In the genomic region with DNA sequence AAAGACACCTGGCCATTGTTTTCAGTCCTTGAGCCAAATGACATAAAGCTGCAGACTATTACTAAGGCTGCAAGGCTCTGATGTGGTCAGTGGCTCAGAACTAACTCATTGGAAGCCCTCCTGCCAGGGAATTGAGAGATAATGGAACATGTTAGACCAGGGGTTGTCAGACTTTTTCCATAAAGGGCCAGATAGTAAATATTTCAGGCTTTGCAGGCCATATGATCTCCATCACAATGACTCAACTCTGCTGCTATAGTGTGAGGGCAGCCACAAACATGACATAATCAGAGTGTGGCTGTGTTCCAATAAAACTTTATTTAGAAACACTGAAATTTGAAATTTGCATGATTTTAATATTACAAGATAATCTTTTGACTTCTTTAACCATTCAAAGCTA, we compare ENCODE assay signal across 17 cellular contexts.
DNase-seq lines count a peak whose midpoint lies in the region; ATAC-seq, FAIRE-seq and TF ChIP-seq lines count a peak whose summit lies in the region.
"Had no signal": no experiment of that assay in that cellular context is flagged by ENCODE, and none has a peak within 500 bp of the region (broad histone marks: within the 10 kb centered on the region; RNA-seq: fewer than 3 reads in every experiment).

No MANE protein-coding gene starts in this region.

- H3K18ac ChIP-seq in IMR-90 (ENCODE audit: low read depth, low read length): peak overlapping the region; percentile 95

- H3K27ac ChIP-seq in IMR-90 (ENCODE audit: insufficient read depth, low read length): peak overlapping the region; percentile 54; the same call in 1 of the 2 replicates
- H3K27ac ChIP-seq in astrocyte (ENCODE audit: low read depth, low read length): peak overlapping the region; percentile 82
- no peak overlapping the region for H3K27ac ChIP-seq in upper lobe of left lung

- H2BK15ac ChIP-seq in IMR-90 (ENCODE audit: low read depth, low read length): peak overlapping the region; percentile 32; the same call in 2 of the 3 replicates

- no peak overlapping the region for H3K56ac ChIP-seq in IMR-90 (ENCODE audit: extremely low read depth, insufficient read depth, low read length)

- H4K8ac ChIP-seq in IMR-90 (ENCODE audit: low read depth in 2 of 2, low read length in 2 of 2): peak overlapping the region; percentile 29 to 53; a peak in 2 of 4 replicates

- peak overlapping the region; percentile 18 for H2AFZ ChIP-seq in IMR-90 (replicated peaks; ENCODE audit: low read length, poor library complexity)
- no peak overlapping the region for H2AFZ ChIP-seq in astrocyte (ENCODE audit: low read depth, low read length)

- H3K27ac Mint-ChIP-seq in astrocyte (ENCODE audit: unreplicated experiment): peak overlapping the region; percentile 70
- H3K27ac Mint-ChIP-seq: activated CD4-positive, alpha-beta memory T cell treated with anti-CD3 and anti-CD28 coated beads for 36 hours; nephron progenitor cell; stimulated activated naive CD8-positive, alpha-beta T cell treated with anti-CD3 and anti-CD28 coated beads, Interleukin-15, amount 100 ng/mL, for 72 hours had no signal

- peaks cover 39% of the 10 kb centered on the region for H3K9me3 Mint-ChIP-seq in astrocyte (ENCODE audit: unreplicated experiment)

- H3K23ac ChIP-seq in IMR-90 (ENCODE audit: low read depth, low read length): no peak overlapping the region

- peaks cover 12% of the 10 kb centered on the region for H3K9me1 ChIP-seq in IMR-90 (ENCODE audit: insufficient read depth, low read length)

- no peaks in the 10 kb centered on the region for H4K20me1 ChIP-seq in IMR-90 (ENCODE audit: insufficient read depth, low read length)
- no peaks in the 10 kb centered on the region for H4K20me1 ChIP-seq in astrocyte (ENCODE audit: insufficient read depth, low read length)

- H2BK20ac ChIP-seq in IMR-90 (ENCODE audit: low read depth, low read length): peak overlapping the region; percentile 87

- intact Hi-C loops in IMR-90 (cut with micrococcal nuclease) (no loop called here), left ventricle myocardium superior (cut with micrococcal nuclease) (no loop called here)

- H3K4me1 ChIP-seq in IMR-90 (ENCODE audit: control insufficient read depth, insufficient read depth, low read length): peaks cover 18% of the 10 kb centered on the region
- peaks cover 31% of the 10 kb centered on the region for H3K4me1 ChIP-seq in astrocyte (ENCODE audit: insufficient read depth, low read length)
- no peaks in the 10 kb centered on the region for H3K4me1 ChIP-seq in upper lobe of left lung

- CTCF ChIA-PET in IMR-90 (lab: Yijun Ruan, JAX): no interaction called here

- peak overlapping the region; percentile 86 for H3K4ac ChIP-seq in IMR-90 (ENCODE audit: low read depth, low read length)

- peak overlapping the region; percentile 18 for H2AK9ac ChIP-seq in IMR-90 (replicated peaks; ENCODE audit: low read depth, low read length, poor library complexity)

- H3K27me3 Mint-ChIP-seq in astrocyte (ENCODE audit: low read depth, unreplicated experiment): no peaks in the 10 kb centered on the region

- peak overlapping the region; percentile 53 for H3K14ac ChIP-seq in IMR-90 (replicated peaks; ENCODE audit: low read depth, low read length)

- peaks cover 0 to 7% of the 10 kb centered on the region in 2 experiments; a peak in 2 of 4 replicates for H3K79me1 ChIP-seq in IMR-90 (ENCODE audit: low read depth in 1 of 2, low read length in 2 of 2)

- TF ChIP-seq POLR2A in IMR-90 (IDR thresholded peaks at IDR 0.05; ENCODE audit: low read depth, low read length) (no peak), upper lobe of left lung (IDR thresholded peaks at IDR 0.05) (no peak)

- peak overlapping the region; percentile 74 for H2BK120ac ChIP-seq in IMR-90 (ENCODE audit: low read depth, low read length)

- no peak for TF ChIP-seq EP300 in upper lobe of left lung (IDR thresholded peaks at IDR 0.05)

- H3K4me3 ChIP-seq in IMR-90 (ENCODE audit: insufficient read depth, low read depth, low read length) (no peak overlapping the region), astrocyte (ENCODE audit: insufficient read depth, low read depth, low read length) (no peak overlapping the region), upper lobe of left lung (no peak overlapping the region)

- BruUV-seq in IMR-90 (replicated peaks; lab: Mats Ljungman, UMichigan): no TSS peak

- no peak overlapping the region for H3K4me3 Mint-ChIP-seq in astrocyte (ENCODE audit: unreplicated experiment)
- H3K4me3 Mint-ChIP-seq: activated CD4-positive, alpha-beta memory T cell treated with anti-CD3 and anti-CD28 coated beads for 36 hours; CD4-positive, CD25-positive, alpha-beta regulatory T cell; nephron progenitor cell; stimulated activated naive CD8-positive, alpha-beta T cell treated with anti-CD3 and anti-CD28 coated beads, Interleukin-15, amount 100 ng/mL, for 72 hours had no signal

- no peak overlapping the region for H3K9ac ChIP-seq in IMR-90 (ENCODE audit: low read depth, low read length)
- H3K9ac ChIP-seq in astrocyte (ENCODE audit: low read length): peak overlapping the region; percentile 43

- H3K4me2 ChIP-seq in IMR-90 (ENCODE audit: low read depth, low read length) (no peak overlapping the region), astrocyte (ENCODE audit: low read length) (no peak overlapping the region)

- TF ChIP-seq CTCF in IMR-90 (conservative IDR thresholded peaks at IDR 0.05; ENCODE audit: low read depth, low read length) (no peak), astrocyte (IDR thresholded peaks at IDR 0.05; ENCODE audit: insufficient read depth, low read depth, low read length) (no peak), upper lobe of left lung (IDR thresholded peaks at IDR 0.05) (no peak)

- peak; percentile 78 for DNase-seq in EH (ENCODE audit: low read depth)
- DNase-seq in IMR-90: peak; percentile 96
- peak; percentile 98 for DNase-seq in astrocyte (ENCODE audit: low read depth)
- DNase-seq in glomerular visceral epithelial cell (ENCODE audit: extremely low spot score): peak; percentile 75
- DNase-seq in left ventricle myocardium superior: no peak
- no peak for DNase-seq in C1 segment of cervical spinal cord (lab: John Stamatoyannopoulos, UW)
- no peak for DNase-seq in upper lobe of left lung
- DNase-seq in OCI-M2 (lab: John Stamatoyannopoulos, UW; ENCODE audit: unreplicated experiment): no peak
- DNase-seq: activated CD4-positive, alpha-beta memory T cell treated with anti-CD3 and anti-CD28 coated beads for 36 hours; activated effector memory CD4-positive, alpha-beta T cell treated with Interleukin-2 at 50 U/mL for 16 hours; caudate nucleus; CD4-positive, CD25-positive, alpha-beta regulatory T cell; GF-D8; NCI-H446 treated with DMSO at 0.1 percent for 48 hours; nephron progenitor cell; stimulated activated naive CD8-positive, alpha-beta T cell treated with anti-CD3 and anti-CD28 coated beads, Interleukin-15, amount 100 ng/mL, for 72 hours had no signal

- in situ Hi-C loops in IMR-90 (cut with MboI; ENCODE audit: low sequenced_read_pairs): no loop called here

- H3K4me1 Mint-ChIP-seq in astrocyte (ENCODE audit: low read depth, unreplicated experiment): peaks cover 18% of the 10 kb centered on the region
- H3K4me1 Mint-ChIP-seq: CD4-positive, CD25-positive, alpha-beta regulatory T cell; stimulated activated naive CD8-positive, alpha-beta T cell treated with anti-CD3 and anti-CD28 coated beads, Interleukin-15, amount 100 ng/mL, for 72 hours had no signal

- H2BK5ac ChIP-seq in IMR-90 (ENCODE audit: low read depth, low read length, poor library complexity, severe bottlenecking): peak overlapping the region; percentile 63

- H4K5ac ChIP-seq in IMR-90 (ENCODE audit: low read depth, low read length): peak overlapping the region; percentile 42

- H3K9me3 ChIP-seq in IMR-90 (ENCODE audit: control insufficient read depth, insufficient read depth, low read length) (peaks cover 2% of the 10 kb centered on the region; the same call in 1 of the 2 replicates), astrocyte (ENCODE audit: insufficient read depth, low read depth, low read length) (peaks cover 6% of the 10 kb centered on the region), upper lobe of left lung (peaks cover 0 to 6% (median 5%) of the 10 kb centered on the region in 4 donors)

- H2AK5ac ChIP-seq in IMR-90 (ENCODE audit: low read depth, low read length): peak overlapping the region; percentile 91

- TF ChIP-seq RAD21 in IMR-90 (IDR thresholded peaks at IDR 0.05; ENCODE audit: low read length): peak; percentile 8; the same call in 1 of the 2 replicates

- H3K36me3 ChIP-seq in IMR-90 (ENCODE audit: control insufficient read depth, insufficient read depth, low read length) (no peaks in the 10 kb centered on the region), astrocyte (ENCODE audit: insufficient read depth, low read length) (no peaks in the 10 kb centered on the region), upper lobe of left lung (no peaks in the 10 kb centered on the region)

- dilution Hi-C loops in IMR-90 (cut with HindIII; ENCODE audit: low sequenced_read_pairs, unreplicated experiment): no loop called here

- ATAC-seq in IMR-90 (ENCODE audit: low read depth): peak; percentile 31
- no peak for ATAC-seq in left ventricle myocardium superior
- no peak for ATAC-seq in upper lobe of left lung (ENCODE audit: low FRiP score in 2 of 2)
- ATAC-seq: stimulated activated naive CD8-positive, alpha-beta T cell treated with anti-CD3 and anti-CD28 coated beads, Interleukin-15, amount 100 ng/mL, for 72 hours had no signal

- no peaks in the 10 kb centered on the region for H3K79me2 ChIP-seq in astrocyte (ENCODE audit: insufficient read depth, low read length)

- H4K91ac ChIP-seq in IMR-90 (ENCODE audit: insufficient read depth, low read depth, low read length): peak overlapping the region; percentile 90; the same call in 1 of the 2 replicates

- peak; percentile 96 for FAIRE-seq in astrocyte (lab: Jason Lieb, UNC)
- FAIRE-seq: endometrium had no signal

- peaks cover 3% of the 10 kb centered on the region for H3K36me3 Mint-ChIP-seq in astrocyte (ENCODE audit: low read depth, unreplicated experiment)

- H3K27me3 ChIP-seq in IMR-90 (ENCODE audit: control insufficient read depth, insufficient read depth, low read length): no peaks in the 10 kb centered on the region
- no peaks in the 10 kb centered on the region for H3K27me3 ChIP-seq in astrocyte (ENCODE audit: insufficient read depth, low read length)
- H3K27me3 ChIP-seq in upper lobe of left lung: no peaks in the 10 kb centered on the region

- POLR2A ChIA-PET in IMR-90 (lab: Charles Lee; ENCODE audit: unreplicated experiment): interaction anchor here (0.6 kb wide), 1 partner anchor 14 kb away, joined by 3 read pairs; no protein-coding TSS in a partner anchor

TF ChIP-seq in IMR-90, 13 proteins besides CTCF, POLR2A, EP300 and RAD21 (continues in another document):
- TF ChIP-seq, protein P1, sequence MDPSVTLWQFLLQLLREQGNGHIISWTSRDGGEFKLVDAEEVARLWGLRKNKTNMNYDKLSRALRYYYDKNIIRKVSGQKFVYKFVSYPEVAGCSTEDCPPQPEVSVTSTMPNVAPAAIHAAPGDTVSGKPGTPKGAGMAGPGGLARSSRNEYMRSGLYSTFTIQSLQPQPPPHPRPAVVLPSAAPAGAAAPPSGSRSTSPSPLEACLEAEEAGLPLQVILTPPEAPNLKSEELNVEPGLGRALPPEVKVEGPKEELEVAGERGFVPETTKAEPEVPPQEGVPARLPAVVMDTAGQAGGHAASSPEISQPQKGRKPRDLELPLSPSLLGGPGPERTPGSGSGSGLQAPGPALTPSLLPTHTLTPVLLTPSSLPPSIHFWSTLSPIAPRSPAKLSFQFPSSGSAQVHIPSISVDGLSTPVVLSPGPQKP (IDR thresholded peaks at IDR 0.05; ENCODE audit: borderline replicate concordance, low read depth, low read length): no peak
- TF ChIP-seq NFE2L2 (IDR thresholded peaks at IDR 0.05; ENCODE audit: low read depth, low read length): no peak

Comparison
In these comparisons a context has a peak if more than half of its experiments do, and no peak if none do; other contexts are left out.
1. DNase-seq: peak in EH (single experiment), IMR-90 (single experiment), astrocyte (single experiment) and glomerular visceral epithelial cell (single experiment); none in left ventricle myocardium superior (single experiment), C1 segment of cervical spinal cord (0 of 14), upper lobe of left lung (0 of 2) and OCI-M2 (single experiment).
2. H3K27ac ChIP-seq: peak in IMR-90 (single experiment) and astrocyte (single experiment); none in upper lobe of left lung (0 of 4).